Comparison of ENCODE assay signal across 32 cellular contexts in genomic region chr10:84078771-84079170, GRCh38.
"Had no signal": no experiment of that assay in that cellular context is flagged by ENCODE, and none has a peak within 500 bp of the region (broad histone marks: within the 10 kb centered on the region; RNA-seq: fewer than 3 reads in every experiment).

No MANE protein-coding gene starts in this region.

- H3K4me3 ChIP-seq: ascending aorta, cardiac muscle cell had no signal

- FAIRE-seq: bronchial epithelial cell, TTC549 had no signal

- H3K36me3 ChIP-seq: ascending aorta, cardiac muscle cell had no signal

- H3K4me1 ChIP-seq: ascending aorta had no signal

- H3K9me3 ChIP-seq: ascending aorta had no signal

- H3K27ac ChIP-seq: ascending aorta, cardiac muscle cell, VCaP had no signal

- DNase-seq: activated B cell treated with CpG ODN at 0.5 μM for 24 hours; activated CD4-positive, alpha-beta memory T cell treated with anti-CD3 and anti-CD28 coated beads for 36 hours; activated CD4-positive, alpha-beta T cell treated with anti-CD3 and anti-CD28 coated beads for 4 hours; activated CD4-positive, alpha-beta T cell treated with anti-CD3 and anti-CD28 coated beads, Interleukin-2, amount 10 ng/mL, durations not matched to agents 24 days and 14 days; activated CD4-positive, alpha-beta T cell treated with anti-CD3 and anti-CD28 coated beads, Interleukin-2, amount 50 U/mL, for 1 hour; activated CD4-positive, alpha-beta T cell treated with anti-CD3 and anti-CD28 coated beads, Interleukin-2, amount 50 U/mL, for 4 hours; activated CD4-positive, CD25-positive, alpha-beta regulatory T cell treated with anti-CD3 and anti-CD28 coated beads, Interleukin-2, amount 50 U/mL, for 72 hours; activated CD8-positive, alpha-beta memory T cell treated with anti-CD3 and anti-CD28 coated beads, Interleukin-2, amount 50 U/mL, for 4 hours; activated CD8-positive, alpha-beta T cell treated with anti-CD3 and anti-CD28 coated beads for 36 hours; activated effector memory CD4-positive, alpha-beta T cell treated with anti-CD3 and anti-CD28 coated beads, Interleukin-2, amount 50 U/mL, for 16 hours; activated gamma-delta T cell treated with Interleukin-2 at 50 U/mL for 16 hours; activated naive CD4-positive, alpha-beta T cell; activated naive CD4-positive, alpha-beta T cell treated with anti-CD3 and anti-CD28 coated beads, Interleukin-2, amount 10 ng/mL, durations not matched to agents 7 days and 5 days; activated naive CD8-positive, alpha-beta T cell treated with anti-CD3 and anti-CD28 coated beads, Interleukin-2, amount 10 ng/mL, durations not matched to agents 7 days and 5 days; activated naive CD8-positive, alpha-beta T cell treated with anti-CD3 and anti-CD28 coated beads, Interleukin-2, amount 50 U/mL, for 24 hours; activated T-cell treated with anti-CD3 and anti-CD28 coated beads for 4 hours; activated T-cell treated with anti-CD3 and anti-CD28 coated beads, Interleukin-2, amount 50 U/mL, for 1 hour; activated T-cell treated with anti-CD3 and anti-CD28 coated beads, Interleukin-2, amount 50 U/mL, for 4 hours; activated T-cell treated with anti-CD3 and anti-CD28 coated beads, Interleukin-2, amount 50 U/mL, for 72 hours; amygdala; anterior cingulate cortex; caudate nucleus; cerebellar nuclear complex; T-helper 1 cell; T-helper 2 cell; T-helper 9 cell had no signal

- ATAC-seq: activated CD8-positive, alpha-beta T cell treated with anti-CD3 and anti-CD28 coated beads for 36 hours; activated T-cell treated with anti-CD3 and anti-CD28 coated beads, Interleukin-2, amount 50 U/mL, for 4 hours; activated T-cell treated with anti-CD3 and anti-CD28 coated beads, Interleukin-2, amount 50 U/mL, for 72 hours; activated T-helper 17 cell treated with anti-CD3 and anti-CD28 coated beads, Interleukin-2, amount 50 U/mL, for 72 hours had no signal

- H3K27me3 ChIP-seq: ascending aorta, cardiac muscle cell had no signal
